In the genomic region with DNA sequence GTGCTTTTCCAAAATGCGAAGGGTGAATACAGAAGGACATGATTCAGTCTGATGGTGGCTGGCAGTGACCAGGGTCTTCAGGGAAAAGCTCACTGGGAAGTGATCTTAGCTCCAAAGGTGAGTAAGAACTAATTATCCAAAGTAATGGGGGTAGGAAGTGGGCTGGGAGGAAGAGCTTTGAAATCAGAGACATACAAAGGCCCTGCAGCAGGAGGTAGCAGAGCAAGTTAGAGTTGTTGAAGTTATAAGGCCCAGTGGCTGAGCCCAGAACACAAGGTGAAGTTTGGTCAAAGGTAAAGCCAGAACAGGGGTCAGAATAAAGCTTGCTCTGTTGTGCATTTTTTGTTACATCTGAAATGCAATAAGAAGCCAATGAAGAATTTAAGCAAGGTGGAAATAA, we compare ENCODE assay signal across 18 cellular contexts.
DNase-seq lines count a peak whose midpoint lies in the region; ATAC-seq, FAIRE-seq and TF ChIP-seq lines count a peak whose summit lies in the region.
"Had no signal": no experiment of that assay in that cellular context is flagged by ENCODE, and none has a peak within 500 bp of the region (broad histone marks: within the 10 kb centered on the region; RNA-seq: fewer than 3 reads in every experiment).

No MANE protein-coding gene starts in this region.

- peak overlapping the region; percentile 80 for H2AFZ ChIP-seq in GM12878 (ENCODE audit: control insufficient read depth, low read depth, low read length)

- SMC1A ChIA-PET in GM12878 (lab: Charles Lee; ENCODE audit: uncharacterized antibody, unreplicated experiment), result interaction anchor here (0.8 kb wide), 1 partner anchor 509 kb away, joined by 3 read pairs; no protein-coding TSS in a partner anchor

- no peaks in the 10 kb centered on the region for H3K9me3 Mint-ChIP-seq in activated CD8-positive, alpha-beta memory T cell treated with anti-CD3 and anti-CD28 coated beads, Interleukin-2, amount 10 ng/mL, durations not matched to agents 7 days and 5 days (ENCODE audit: low read depth)

- H3K9ac ChIP-seq in GM12878 (ENCODE audit: control insufficient read depth, insufficient read depth, low read length), result no peak overlapping the region
- H3K9ac ChIP-seq in skeletal muscle tissue (ENCODE audit: low read depth in 1 of 3, low read length in 3 of 3), result no peak overlapping the region

- RAD21 ChIA-PET in GM12878 (lab: Charles Lee; ENCODE audit: unreplicated experiment), result no interaction called here

- no peak for FAIRE-seq in GM12878 (lab: Jason Lieb, UNC)

- H3K36me3 ChIP-seq in GM12878 (ENCODE audit: control insufficient read depth in 2 of 2, insufficient read depth in 2 of 2, low read length in 1 of 2) (no peaks in the 10 kb centered on the region), skeletal muscle tissue (ENCODE audit: control insufficient read depth in 3 of 3, insufficient read depth in 3 of 3, low read length in 3 of 3) (no peaks in the 10 kb centered on the region)
- H3K36me3 ChIP-seq: suprapubic skin had no signal

- no peak for DNase-seq in activated CD8-positive, alpha-beta memory T cell treated with anti-CD3 and anti-CD28 coated beads, Interleukin-2, amount 10 ng/mL, durations not matched to agents 7 days and 5 days
- DNase-seq in activated CD8-positive, alpha-beta memory T cell treated with anti-CD3 and anti-CD28 coated beads, Interleukin-2, amount 50 U/mL, for 48 hours, result no peak
- DNase-seq in HL-60 (ENCODE audit: low read depth in 1 of 2, low spot score in 1 of 2), result no peak
- DNase-seq in GM12878 (ENCODE audit: low read depth, low spot score), result no peak
- no peak for DNase-seq in EL
- no peak for DNase-seq in posterior cingulate gyrus
- DNase-seq: activated CD4-positive, CD25-positive, alpha-beta regulatory T cell treated with anti-CD3 and anti-CD28 coated beads, Interleukin-2, amount 50 U/mL, for 72 hours; DMS153; H7; NCI-H1092; NCI-H82; SW 1271 had no signal

- H3K9me3 ChIP-seq in GM12878 (replicated peaks; ENCODE audit: control insufficient read depth, insufficient read depth, low read length) (no peaks in the 10 kb centered on the region; the same call in 2 of the 3 replicates), skeletal muscle tissue (ENCODE audit: control insufficient read depth in 3 of 3, low read length in 3 of 3) (no peaks in the 10 kb centered on the region)
- H3K9me3 ChIP-seq: suprapubic skin had no signal

- WGBS in GM12878 (ENCODE audit: insufficient coverage, insufficient replicate concordance, low lambda C conversion rate, missing lambda C conversion rate), result 0% methylated on average over 1 of the region's 1 CpG

- TF ChIP-seq CTCF in HL-60 (IDR thresholded peaks at IDR 0.05; ENCODE audit: insufficient read depth, low read length) (no peak), GM12878 (IDR thresholded peaks at IDR 0.05 in 2 of 3, conservative IDR thresholded peaks at IDR 0.05 in 1 of 3; ENCODE audit: control insufficient read depth in 2 of 3, extremely low read depth in 1 of 3, insufficient read depth in 1 of 3, low read depth in 3 of 3, low read length in 3 of 3) (no peak)

- no TSS peak for BruUV-seq in GM12878 (replicated peaks; lab: Mats Ljungman, UMichigan)

- H3K4me2 ChIP-seq in GM12878 (ENCODE audit: control insufficient read depth, insufficient read depth), result no peak overlapping the region; the same call in 1 of the 2 replicates

- peaks cover 24% of the 10 kb centered on the region; the same call in 1 of the 2 replicates for H3K4me1 ChIP-seq in GM12878 (ENCODE audit: control insufficient read depth, insufficient read depth, low read length)
- peaks cover 0 to 5% (median 3%) of the 10 kb centered on the region in 3 donors for H3K4me1 ChIP-seq in skeletal muscle tissue (ENCODE audit: control insufficient read depth in 3 of 3, insufficient read depth in 3 of 3, low read length in 3 of 3)
- H3K4me1 ChIP-seq: suprapubic skin had no signal

- peaks cover 2% of the 10 kb centered on the region for H3K36me3 Mint-ChIP-seq in activated CD8-positive, alpha-beta memory T cell treated with anti-CD3 and anti-CD28 coated beads, Interleukin-2, amount 10 ng/mL, durations not matched to agents 7 days and 5 days
- H3K36me3 Mint-ChIP-seq: IgD-negative memory B cell had no signal

- no peaks in the 10 kb centered on the region for H4K20me1 ChIP-seq in GM12878 (ENCODE audit: control insufficient read depth, insufficient read depth)

- H3K27ac ChIP-seq in HL-60 (replicated peaks) (peak overlapping the region; percentile 47; the same call in 1 of the 2 replicates), GM12878 (ENCODE audit: control insufficient read depth, insufficient read depth) (no peak overlapping the region), skeletal muscle tissue (ENCODE audit: low read depth, low read length) (peak overlapping the region; percentile 28)
- H3K27ac ChIP-seq: suprapubic skin had no signal

- TF ChIP-seq POLR2A in GM12878 (IDR thresholded peaks at IDR 0.05; ENCODE audit: low read depth, low read length), result no peak

- no peak overlapping the region for H3K4me3 ChIP-seq in HL-60 (replicated peaks; ENCODE audit: insufficient read depth, low read length)
- H3K4me3 ChIP-seq in GM12878, result no peak overlapping the region
- no peak overlapping the region for H3K4me3 ChIP-seq in skeletal muscle tissue (ENCODE audit: low read length in 3 of 3)
- H3K4me3 ChIP-seq: suprapubic skin had no signal

- H3K27me3 ChIP-seq in HL-60 (ENCODE audit: insufficient read depth, poor library complexity, severe bottlenecking), result no peaks in the 10 kb centered on the region
- H3K27me3 ChIP-seq in GM12878 (replicated peaks in 1 of 2; ENCODE audit: control insufficient read depth in 2 of 2, insufficient read depth in 2 of 2, low read length in 1 of 2), result no peaks in the 10 kb centered on the region
- H3K27me3 ChIP-seq in skeletal muscle tissue (ENCODE audit: control insufficient read depth in 3 of 3, insufficient read depth in 3 of 3, low read length in 3 of 3), result no peaks in the 10 kb centered on the region
- H3K27me3 ChIP-seq: suprapubic skin had no signal

- H3K27me3 Mint-ChIP-seq in activated CD8-positive, alpha-beta memory T cell treated with anti-CD3 and anti-CD28 coated beads, Interleukin-2, amount 10 ng/mL, durations not matched to agents 7 days and 5 days, result peaks cover 3% of the 10 kb centered on the region
- H3K27me3 Mint-ChIP-seq: progenitor cell of endocrine pancreas had no signal

- no peak for TF ChIP-seq RAD21 in GM12878 (IDR thresholded peaks at IDR 0.05; ENCODE audit: insufficient read depth, low read depth, low read length)

- in situ Hi-C loops in GM12878 (cut with MboI), result no loop called here

- TF ChIP-seq EP300 in GM12878 (IDR thresholded peaks at IDR 0.05; ENCODE audit: borderline replicate concordance in 1 of 2, control insufficient read depth in 1 of 2, low read depth in 2 of 2, low read length in 2 of 2), result no peak

- no peaks in the 10 kb centered on the region for H3K79me2 ChIP-seq in GM12878 (ENCODE audit: control insufficient read depth, insufficient read depth, low read length)

- intact Hi-C loops in GM12878 (cut with micrococcal nuclease; ENCODE audit: unreplicated experiment) (loop anchor here (5.0 kb wide), 1 partner anchor 179 kb away; no protein-coding TSS in a partner anchor), posterior cingulate gyrus (cut with DNase I) (no loop called here)

- H3K4me1 Mint-ChIP-seq in activated CD8-positive, alpha-beta memory T cell treated with anti-CD3 and anti-CD28 coated beads, Interleukin-2, amount 10 ng/mL, durations not matched to agents 7 days and 5 days, result peaks cover 60% of the 10 kb centered on the region

- POLR2A ChIA-PET in GM12878 (lab: Charles Lee), result interaction anchor here (0.9 kb wide), 1 partner anchor 8 kb away, joined by 3 read pairs; no protein-coding TSS in a partner anchor

- CTCF ChIA-PET in activated CD8-positive, alpha-beta memory T cell treated with anti-CD3 and anti-CD28 coated beads, Interleukin-2, amount 10 ng/mL, durations not matched to agents 7 days and 5 days (lab: Charles Lee), result interaction anchor here (1.1 kb wide), 1 partner anchor 80 kb away, joined by 3 read pairs; no protein-coding TSS in a partner anchor
- CTCF ChIA-PET in GM12878 (lab: Yijun Ruan, JAX), result interaction anchor here (0.7 kb wide), 1 partner anchor 78 kb away, joined by 3 read pairs; no protein-coding TSS in a partner anchor

- peak overlapping the region; percentile 84 for H3K27ac Mint-ChIP-seq in activated CD8-positive, alpha-beta memory T cell treated with anti-CD3 and anti-CD28 coated beads, Interleukin-2, amount 10 ng/mL, durations not matched to agents 7 days and 5 days

- ATAC-seq in activated CD8-positive, alpha-beta memory T cell treated with anti-CD3 and anti-CD28 coated beads, Interleukin-2, amount 10 ng/mL, durations not matched to agents 7 days and 5 days, result no peak
- ATAC-seq in GM12878, result no peak; the same call in 1 of the 3 replicates
- ATAC-seq in GM21737 (IDR thresholded peaks at IDR 0.05; ENCODE audit: unreplicated experiment), result no peak
- ATAC-seq: esophagus mucosa had no signal

- no peak overlapping the region for H3K4me3 Mint-ChIP-seq in activated CD8-positive, alpha-beta memory T cell treated with anti-CD3 and anti-CD28 coated beads, Interleukin-2, amount 10 ng/mL, durations not matched to agents 7 days and 5 days

TF ChIP-seq in GM12878, 131 proteins besides CTCF, POLR2A, EP300 and RAD21 (continues in another document):
- TF ChIP-seq, protein P1, sequence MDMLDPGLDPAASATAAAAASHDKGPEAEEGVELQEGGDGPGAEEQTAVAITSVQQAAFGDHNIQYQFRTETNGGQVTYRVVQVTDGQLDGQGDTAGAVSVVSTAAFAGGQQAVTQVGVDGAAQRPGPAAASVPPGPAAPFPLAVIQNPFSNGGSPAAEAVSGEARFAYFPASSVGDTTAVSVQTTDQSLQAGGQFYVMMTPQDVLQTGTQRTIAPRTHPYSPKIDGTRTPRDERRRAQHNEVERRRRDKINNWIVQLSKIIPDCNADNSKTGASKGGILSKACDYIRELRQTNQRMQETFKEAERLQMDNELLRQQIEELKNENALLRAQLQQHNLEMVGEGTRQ (IDR thresholded peaks at IDR 0.05; ENCODE audit: borderline replicate concordance, low read depth, low read length), result no peak
- TF ChIP-seq, protein P2, sequence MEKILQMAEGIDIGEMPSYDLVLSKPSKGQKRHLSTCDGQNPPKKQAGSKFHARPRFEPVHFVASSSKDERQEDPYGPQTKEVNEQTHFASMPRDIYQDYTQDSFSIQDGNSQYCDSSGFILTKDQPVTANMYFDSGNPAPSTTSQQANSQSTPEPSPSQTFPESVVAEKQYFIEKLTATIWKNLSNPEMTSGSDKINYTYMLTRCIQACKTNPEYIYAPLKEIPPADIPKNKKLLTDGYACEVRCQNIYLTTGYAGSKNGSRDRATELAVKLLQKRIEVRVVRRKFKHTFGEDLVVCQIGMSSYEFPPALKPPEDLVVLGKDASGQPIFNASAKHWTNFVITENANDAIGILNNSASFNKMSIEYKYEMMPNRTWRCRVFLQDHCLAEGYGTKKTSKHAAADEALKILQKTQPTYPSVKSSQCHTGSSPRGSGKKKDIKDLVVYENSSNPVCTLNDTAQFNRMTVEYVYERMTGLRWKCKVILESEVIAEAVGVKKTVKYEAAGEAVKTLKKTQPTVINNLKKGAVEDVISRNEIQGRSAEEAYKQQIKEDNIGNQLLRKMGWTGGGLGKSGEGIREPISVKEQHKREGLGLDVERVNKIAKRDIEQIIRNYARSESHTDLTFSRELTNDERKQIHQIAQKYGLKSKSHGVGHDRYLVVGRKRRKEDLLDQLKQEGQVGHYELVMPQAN (conservative IDR thresholded peaks at IDR 0.05), result no peak
- TF ChIP-seq FOXK2 (IDR thresholded peaks at IDR 0.05), result no peak
